In the genomic region with DNA sequence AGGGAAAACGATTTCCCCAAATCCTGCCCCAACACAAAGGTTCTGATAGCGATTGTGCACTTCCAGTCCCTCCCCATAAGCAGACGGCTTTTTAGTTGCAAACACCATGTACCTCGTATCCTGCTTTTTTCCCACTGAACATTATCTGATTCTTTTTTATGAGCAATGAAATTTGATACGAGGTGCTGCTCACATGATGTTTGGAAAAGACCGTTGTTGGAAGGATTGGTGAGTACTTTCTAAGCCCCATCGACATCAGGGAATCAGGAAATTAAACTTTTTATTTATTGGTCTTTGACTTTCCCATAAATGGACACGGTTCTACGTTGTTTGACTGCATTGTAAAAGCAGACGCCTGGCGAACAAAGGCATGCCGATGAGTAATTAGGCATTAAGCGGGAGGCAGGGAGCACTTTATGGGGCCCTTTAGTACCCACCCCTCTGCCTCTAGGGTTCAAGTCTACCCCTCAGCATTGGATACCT, we compare ENCODE assay signal across 17 cellular contexts. TPM values are rescaled to one million over a fixed set of nuclear protein-coding genes. Genes with fewer than 3 reads are reported as not detected.
A peak's percentile ranks its signal among the peaks of the same experiment; 100 is the strongest.
DNase-seq lines count a peak whose midpoint lies in the region; ATAC-seq, FAIRE-seq and TF ChIP-seq lines count a peak whose summit lies in the region.
"Had no signal": no experiment of that assay in that cellular context is flagged by ENCODE, and none has a peak within 500 bp of the region (broad histone marks: within the 10 kb centered on the region; RNA-seq: fewer than 3 reads in every experiment).

No MANE protein-coding gene starts in this region.

- no peaks in the 10 kb centered on the region for H3K9me1 ChIP-seq in K562 (ENCODE audit: control insufficient read depth, insufficient read depth, low read length)

- 0% methylated on average over 12 of the region's 13 CpGs for WGBS in K562 (ENCODE audit: insufficient coverage, low coverage, missing lambda C conversion rate)
- WGBS in smooth muscle cell (ENCODE audit: low lambda C conversion rate) = 32% methylated on average over 13 of the region's 13 CpGs

- H3K79me2 ChIP-seq in K562 (ENCODE audit: control insufficient read depth, insufficient read depth, low read length) (no peaks in the 10 kb centered on the region), smooth muscle cell (ENCODE audit: low read depth) (no peaks in the 10 kb centered on the region)

- CTCF ChIA-PET in K562 (lab: Yijun Ruan, JAX; ENCODE audit: low intra/inter-chr PET ratio) = no interaction called here
- CTCF ChIA-PET in naive thymus-derived CD4-positive, alpha-beta T cell (lab: Charles Lee) = no interaction called here

- no peaks in the 10 kb centered on the region for H3K36me3 Mint-ChIP-seq in naive thymus-derived CD4-positive, alpha-beta T cell
- H3K36me3 Mint-ChIP-seq: activated naive CD4-positive, alpha-beta T cell treated with anti-CD3 and anti-CD28 coated beads, Interleukin-2, amount 50 U/mL, for 24 hours; stimulated activated naive B cell treated with anti-CD40 and anti-IgM and Interleukin-4, amounts not matched to agents 10 μg/mL and 1 μg/mL and 100 μg/mL, for 72 hours had no signal

- in situ Hi-C loops in K562 (cut with MboI) = no loop called here

- H3K27me3 ChIP-seq in K562 (ENCODE audit: control insufficient read depth in 2 of 2, insufficient read depth in 2 of 2, low read length in 2 of 2) (peaks cover 15 to 41% of the 10 kb centered on the region in 2 experiments; a peak in 4 of 5 replicates), smooth muscle cell (ENCODE audit: low read depth) (peaks cover 3% of the 10 kb centered on the region)
- no peaks in the 10 kb centered on the region for H3K27me3 ChIP-seq in naive thymus-derived CD4-positive, alpha-beta T cell (ENCODE audit: control insufficient read depth in 2 of 2, insufficient read depth in 2 of 2, low read length in 2 of 2)
- H3K27me3 ChIP-seq: neutrophil had no signal

- peaks cover 0 to 2% (median 0%) of the 10 kb centered on the region in 11 donors for H3K9me3 Mint-ChIP-seq in naive thymus-derived CD4-positive, alpha-beta T cell
- H3K9me3 Mint-ChIP-seq: activated CD8-positive, alpha-beta T cell treated with anti-CD3 and anti-CD28 coated beads for 36 hours; activated naive CD4-positive, alpha-beta T cell treated with anti-CD3 and anti-CD28 coated beads, Interleukin-2, amount 50 U/mL, for 24 hours; stimulated activated naive B cell treated with anti-CD40 and anti-IgM and Interleukin-4, amounts not matched to agents 10 μg/mL and 1 μg/mL and 100 μg/mL, for 72 hours had no signal

- no peak for TF ChIP-seq POLR2A in K562 (conservative IDR thresholded peaks at IDR 0.05)

- H3K9me3 ChIP-seq in K562 (replicated peaks; ENCODE audit: control insufficient read depth, insufficient read depth, low read depth, low read length) (no peaks in the 10 kb centered on the region), smooth muscle cell (replicated peaks; ENCODE audit: low read depth) (no peaks in the 10 kb centered on the region)
- H3K9me3 ChIP-seq in naive thymus-derived CD4-positive, alpha-beta T cell (ENCODE audit: control insufficient read depth in 2 of 3, low read length in 3 of 3) = no peaks in the 10 kb centered on the region
- H3K9me3 ChIP-seq: neutrophil had no signal

- no peak for ATAC-seq in K562
- no peak for ATAC-seq in naive thymus-derived CD4-positive, alpha-beta T cell
- ATAC-seq in HG02678 (IDR thresholded peaks at IDR 0.05; ENCODE audit: unreplicated experiment) = no peak
- ATAC-seq: activated CD8-positive, alpha-beta T cell treated with anti-CD3 and anti-CD28 coated beads for 36 hours; stimulated activated naive B cell treated with anti-CD40 and anti-IgM and Interleukin-4, amounts not matched to agents 10 μg/mL and 1 μg/mL and 100 μg/mL, for 72 hours had no signal

- H3K4me2 ChIP-seq in K562 (ENCODE audit: insufficient read depth, low read length) (no peak overlapping the region), smooth muscle cell (peak overlapping the region; percentile 82)

- H3F3A ChIP-seq in smooth muscle cell (ENCODE audit: low read depth) = no peaks in the 10 kb centered on the region

- no peak overlapping the region for H3K27ac Mint-ChIP-seq in naive thymus-derived CD4-positive, alpha-beta T cell
- H3K27ac Mint-ChIP-seq: activated CD8-positive, alpha-beta T cell treated with anti-CD3 and anti-CD28 coated beads for 36 hours; activated naive CD4-positive, alpha-beta T cell treated with anti-CD3 and anti-CD28 coated beads, Interleukin-2, amount 50 U/mL, for 24 hours; stimulated activated naive B cell treated with anti-CD40 and anti-IgM and Interleukin-4, amounts not matched to agents 10 μg/mL and 1 μg/mL and 100 μg/mL, for 72 hours had no signal

- intact Hi-C loops in K562 (cut with micrococcal nuclease) = no loop called here
- intact Hi-C loops in naive thymus-derived CD4-positive, alpha-beta T cell (cut with micrococcal nuclease) = no loop called here

- no peak for FAIRE-seq in K562 (lab: Jason Lieb, UNC)
- FAIRE-seq: A204.1, GM18507 had no signal

- no peak overlapping the region for H3K9ac ChIP-seq in K562 (ENCODE audit: insufficient read depth in 1 of 2, low read depth in 2 of 2, low read length in 2 of 2)
- H3K9ac ChIP-seq in smooth muscle cell (ENCODE audit: low read depth) = no peak overlapping the region

- DNase-seq in DMS 273 (lab: John Stamatoyannopoulos, UW; ENCODE audit: unreplicated experiment) = peak; percentile 14
- DNase-seq in DMS 273 treated with DMSO at 0.1 percent for 48 hours (lab: John Stamatoyannopoulos, UW) = no peak
- DNase-seq in NCI-H2171 (lab: John Stamatoyannopoulos, UW) = peak; percentile 24
- DNase-seq in K562 (ENCODE audit: extremely low read depth in 1 of 4, low spot score in 3 of 4) = no peak
- no peak for DNase-seq in smooth muscle cell (lab: John Stamatoyannopoulos, UW; ENCODE audit: unreplicated experiment)
- DNase-seq in naive thymus-derived CD4-positive, alpha-beta T cell = no peak
- DNase-seq in NCI-H1694 (lab: John Stamatoyannopoulos, UW) = no peak
- DNase-seq: activated CD8-positive, alpha-beta T cell treated with anti-CD3 and anti-CD28 coated beads for 36 hours; stimulated activated naive B cell treated with anti-CD40 and anti-IgM and Interleukin-4, amounts not matched to agents 10 μg/mL and 1 μg/mL and 100 μg/mL, for 72 hours had no signal

- no peaks in the 10 kb centered on the region for H3K4me1 Mint-ChIP-seq in naive thymus-derived CD4-positive, alpha-beta T cell
- H3K4me1 Mint-ChIP-seq: activated naive CD4-positive, alpha-beta T cell treated with anti-CD3 and anti-CD28 coated beads, Interleukin-2, amount 50 U/mL, for 24 hours; stimulated activated naive B cell treated with anti-CD40 and anti-IgM and Interleukin-4, amounts not matched to agents 10 μg/mL and 1 μg/mL and 100 μg/mL, for 72 hours had no signal

- no peak for TF ChIP-seq RAD21 in K562 (CRISPR knock-in tag; conservative IDR thresholded peaks at IDR 0.05 in 1 of 2, IDR thresholded peaks at IDR 0.05 in 1 of 2)

- H3K27me3 Mint-ChIP-seq in naive thymus-derived CD4-positive, alpha-beta T cell = peaks cover 0 to 34% (median 21%) of the 10 kb centered on the region in 5 donors
- H3K27me3 Mint-ChIP-seq: activated naive CD4-positive, alpha-beta T cell treated with anti-CD3 and anti-CD28 coated beads, Interleukin-2, amount 50 U/mL, for 24 hours had no signal

- H3K27ac ChIP-seq in K562 (ENCODE audit: extremely low read depth, low read depth, low read length) = no peak overlapping the region
- no peak overlapping the region for H3K27ac ChIP-seq in smooth muscle cell (ENCODE audit: low read depth)
- no peak overlapping the region for H3K27ac ChIP-seq in naive thymus-derived CD4-positive, alpha-beta T cell (ENCODE audit: low read depth, low read length)
- H3K27ac ChIP-seq: coronary artery, neutrophil had no signal

- BruUV-seq in K562 (replicated peaks; lab: Mats Ljungman, UMichigan) = no TSS peak

- TF ChIP-seq CTCF in K562 (IDR thresholded peaks at IDR 0.05 in 2 of 3, conservative IDR thresholded peaks at IDR 0.05 in 1 of 3; ENCODE audit: insufficient read depth in 2 of 3, low read depth in 1 of 3, low read length in 3 of 3) (no peak), smooth muscle cell (IDR thresholded peaks at IDR 0.05; ENCODE audit: borderline replicate concordance, insufficient read depth, poor library complexity, severe bottlenecking) (no peak)

- no peaks in the 10 kb centered on the region for H3K4me1 ChIP-seq in K562 (replicated peaks in 1 of 2; ENCODE audit: control insufficient read depth in 2 of 2, insufficient read depth in 2 of 2, low read length in 2 of 2)
- peaks cover 4% of the 10 kb centered on the region for H3K4me1 ChIP-seq in smooth muscle cell (ENCODE audit: low read depth)
- no peaks in the 10 kb centered on the region for H3K4me1 ChIP-seq in naive thymus-derived CD4-positive, alpha-beta T cell (ENCODE audit: control insufficient read depth in 2 of 2, insufficient read depth in 2 of 2, low read length in 2 of 2)

- H3K36me3 ChIP-seq in K562 (ENCODE audit: control insufficient read depth, insufficient read depth, low read length) (no peaks in the 10 kb centered on the region), smooth muscle cell (ENCODE audit: low read depth) (no peaks in the 10 kb centered on the region)
- no peaks in the 10 kb centered on the region for H3K36me3 ChIP-seq in naive thymus-derived CD4-positive, alpha-beta T cell (ENCODE audit: control insufficient read depth in 2 of 3, insufficient read depth in 3 of 3, low read length in 3 of 3)
- H3K36me3 ChIP-seq: neutrophil had no signal

- no peak for TF ChIP-seq EP300 in K562 (IDR thresholded peaks at IDR 0.05; ENCODE audit: low read length)

- H3K4me3 ChIP-seq in K562 = no peak overlapping the region
- peak overlapping the region; percentile 30 for H3K4me3 ChIP-seq in smooth muscle cell
- no peak overlapping the region for H3K4me3 ChIP-seq in naive thymus-derived CD4-positive, alpha-beta T cell (ENCODE audit: low read length)
- H3K4me3 ChIP-seq: coronary artery had no signal

- H2AFZ ChIP-seq in K562 (ENCODE audit: low read depth, low read length) (no peak overlapping the region), smooth muscle cell (ENCODE audit: low read depth) (peak overlapping the region; percentile 72)

- POLR2A ChIA-PET in K562 (lab: Yijun Ruan, JAX) = no interaction called here
- POLR2A ChIA-PET in naive thymus-derived CD4-positive, alpha-beta T cell (lab: Charles Lee) = no interaction called here

- no peaks in the 10 kb centered on the region for H4K20me1 ChIP-seq in K562 (replicated peaks; ENCODE audit: control insufficient read depth, insufficient read depth, low read length)
- no peaks in the 10 kb centered on the region for H4K20me1 ChIP-seq in smooth muscle cell (ENCODE audit: low read depth)

- H3K4me3 Mint-ChIP-seq in naive thymus-derived CD4-positive, alpha-beta T cell = no peak overlapping the region
- H3K4me3 Mint-ChIP-seq: activated CD8-positive, alpha-beta T cell treated with anti-CD3 and anti-CD28 coated beads for 36 hours; activated naive CD4-positive, alpha-beta T cell treated with anti-CD3 and anti-CD28 coated beads, Interleukin-2, amount 50 U/mL, for 24 hours; stimulated activated naive B cell treated with anti-CD40 and anti-IgM and Interleukin-4, amounts not matched to agents 10 μg/mL and 1 μg/mL and 100 μg/mL, for 72 hours had no signal

RNA-seq across cellular contexts. Expression of a gene that starts 49.4 kb away (rescaled TPM):
- not detected in 2 replicates for total RNA-seq in K562 (2011; cell fraction: chromatin; rRNA removed; ENCODE audit: low replicate concordance)
- total RNA-seq in K562 (2011; cell fraction: nucleolus; rRNA removed) = not detected in 2 replicates
- not detected in 2 replicates for total RNA-seq in K562 (2011; cell fraction: nucleoplasm; rRNA removed)
- total RNA-seq in K562 (2014; rRNA removed) = not detected in 2 replicates
- total RNA-seq in K562 (2014; rRNA removed; fragmentation: Illumina TruSeq; extraction: Trizol) = not detected in 2 replicates
- total RNA-seq in K562 (2015; rRNA removed; fragmentation: Illumina TruSeq; extraction: Trizol) = not detected in 2 replicates
- total RNA-seq in K562 (2021) = not detected in 2 replicates
- not detected in 2 replicates for polyA plus RNA-seq in K562 (2011; rRNA removed)
- not detected in 2 replicates for polyA plus RNA-seq in K562 (2011; cell fraction: cytosol; rRNA removed)
- polyA plus RNA-seq in K562 (2011; cell fraction: nucleus; rRNA removed) = not detected in 2 replicates
- 0.09 TPM in 1 of 2 replicates, not detected in the other for polyA plus RNA-seq in K562 (2012)
- polyA plus RNA-seq in K562 (2014; fragmentation: Illumina TruSeq; extraction: Trizol) = 0.15 TPM in 1 of 2 replicates, not detected in the other
- polyA plus RNA-seq in K562 (2014; fragmentation: Nextera tagmentation; extraction: Ambion mirVana) = under 1 TPM in 1 of 2 experiments, not detected in 1; 0.10 TPM
- 0.82 TPM in 1 of 2 replicates, not detected in the other for polyA plus RNA-seq in K562 (2014; rRNA removed)
- not detected in 2 replicates for polyA minus RNA-seq in K562 (2011; rRNA and poly(A)+ RNA removed)
- not detected in 2 replicates for polyA minus RNA-seq in K562 (2011; cell fraction: cytosol; rRNA and poly(A)+ RNA removed)
- polyA minus RNA-seq in K562 (2011; cell fraction: nucleus; rRNA and poly(A)+ RNA removed) = not detected in 2 replicates
- total RNA-seq in smooth muscle cell = not detected in 2 replicates
- polyA plus RNA-seq in smooth muscle cell = not detected in 2 replicates
- total RNA-seq in naive thymus-derived CD4-positive, alpha-beta T cell = not detected
- polyA plus RNA-seq in naive thymus-derived CD4-positive, alpha-beta T cell = not detected
- total RNA-seq: activated CD8-positive, alpha-beta T cell treated with anti-CD3 and anti-CD28 coated beads for 36 hours; lower leg skin; T-helper 1 cell treated with Interleukin-12 subunit alpha and Interleukin-12 subunit beta and Interleukin-4 antibody, amounts not matched to agents 30 ng/mL and 1 ng/mL, for 36 hours had no signal

Comparison
In these comparisons a context has a peak if more than half of its experiments do, and no peak if none do; other contexts are left out.
1. DNase-seq: peak in DMS 273 (single experiment) and NCI-H2171 (single experiment); none in DMS 273 treated with DMSO at 0.1 percent for 48 hours (single experiment), K562 (0 of 4), smooth muscle cell (single experiment), naive thymus-derived CD4-positive, alpha-beta T cell (0 of 9) and NCI-H1694 (single experiment).